14 cellular contexts compared by ENCODE assay signal in genomic region chr17:63989622-63990345, GRCh38. TPM values are rescaled to one million over a fixed set of nuclear protein-coding genes. Genes with fewer than 3 reads are reported as not detected.
A peak's percentile ranks its signal among the peaks of the same experiment; 100 is the strongest.
DNase-seq lines count a peak whose midpoint lies in the region; ATAC-seq, FAIRE-seq and TF ChIP-seq lines count a peak whose summit lies in the region.
"Had no signal": no experiment of that assay in that cellular context is flagged by ENCODE, and none has a peak within 500 bp of the region (broad histone marks: within the 10 kb centered on the region; RNA-seq: fewer than 3 reads in every experiment).

No MANE protein-coding gene starts in this region.

- H2AFZ ChIP-seq in HepG2 (ENCODE audit: low read length), result no peak overlapping the region

- H4K20me1 ChIP-seq in HepG2 (ENCODE audit: insufficient read depth, low read length), result no peaks in the 10 kb centered on the region

- no peak for TF ChIP-seq CTCF in HepG2 (CRISPR knock-in tag; IDR thresholded peaks at IDR 0.05)
- TF ChIP-seq CTCF in omental fat pad (IDR thresholded peaks at IDR 0.05), result no peak
- TF ChIP-seq CTCF in lower leg skin (IDR thresholded peaks at IDR 0.05), result no peak

- DNase-seq in T-helper 1 cell (no peak), SJCRH30 (no peak), HepG2 (ENCODE audit: low spot score) (no peak), omental fat pad (ENCODE audit: low spot score) (no peak), UCSD-AML1 (lab: John Stamatoyannopoulos, UW; ENCODE audit: unreplicated experiment) (no peak), lower leg skin (ENCODE audit: low spot score in 2 of 2) (no peak)

- H3K27ac ChIP-seq in SJCRH30, result peak overlapping the region; percentile 97
- no peak overlapping the region for H3K27ac ChIP-seq in HepG2 (ENCODE audit: extremely low read length, insufficient read depth, low read length)
- H3K27ac ChIP-seq in skeletal muscle tissue (ENCODE audit: low read depth, low read length), result peak overlapping the region; percentile 100

- H3K4me3 ChIP-seq in SJCRH30 (peak overlapping the region; percentile 87), HepG2 (replicated peaks in 1 of 3; ENCODE audit: insufficient read depth in 1 of 3, low read depth in 2 of 3, low read length in 3 of 3) (peak overlapping the region in 1 of 3 experiments; percentile 31; a peak in 1 of 6 replicates), skeletal muscle tissue (ENCODE audit: low read length in 3 of 3) (peak overlapping the region; percentile 87 to 93 (median 88)), lower leg skin (ENCODE audit: low read depth, poor library complexity, severe bottlenecking) (no peak overlapping the region)

- TF ChIP-seq EP300 in HepG2 (IDR thresholded peaks at IDR 0.05; ENCODE audit: low read depth in 2 of 2, low read length in 2 of 2) (no peak), HepG2 (CRISPR knock-in tag; IDR thresholded peaks at IDR 0.05; ENCODE audit: borderline replicate concordance) (no peak)

- H3K36me3 ChIP-seq in SJCRH30, result no peaks in the 10 kb centered on the region
- H3K36me3 ChIP-seq in HepG2 (replicated peaks in 1 of 2; ENCODE audit: control insufficient read depth in 1 of 2, insufficient read depth in 2 of 2, low read length in 2 of 2), result no peaks in the 10 kb centered on the region
- peaks cover 0 to 2% (median 0%) of the 10 kb centered on the region in 3 donors for H3K36me3 ChIP-seq in skeletal muscle tissue (ENCODE audit: control insufficient read depth in 3 of 3, insufficient read depth in 3 of 3, low read length in 3 of 3)

- no peak for FAIRE-seq in HepG2 (lab: Jason Lieb, UNC)
- FAIRE-seq: A204.1, colon had no signal

- WGBS in HepG2 (ENCODE audit: low lambda C conversion rate), result 70% methylated on average over 21 of the region's 21 CpGs
- WGBS in lower leg skin, 2 donors, result 79% methylated on average over 21 of the region's 21 CpGs

- H3K9ac ChIP-seq in HepG2 (ENCODE audit: insufficient read depth, low read depth, low read length) (no peak overlapping the region), skeletal muscle tissue (ENCODE audit: low read depth in 1 of 3, low read length in 3 of 3) (peak overlapping the region; percentile 93 to 100 (median 99))
- H3K9ac ChIP-seq: SK-N-SH had no signal

- H3K79me2 ChIP-seq in HepG2 (ENCODE audit: insufficient read depth, low read length), result no peaks in the 10 kb centered on the region

- TF ChIP-seq POLR2A in HepG2 (IDR thresholded peaks at IDR 0.05; ENCODE audit: insufficient read depth in 1 of 2, low read depth in 2 of 2, low read length in 2 of 2) (no peak), lower leg skin (IDR thresholded peaks at IDR 0.05) (no peak)

- peaks cover 40% of the 10 kb centered on the region for H3K4me1 Mint-ChIP-seq in T-helper 1 cell treated with Interleukin-12 subunit alpha and Interleukin-12 subunit beta and Interleukin-4 antibody, amounts not matched to agents 30 μg/mL and 1 μg/mL, for 36 hours (ENCODE audit: low read depth)

- H3K27me3 Mint-ChIP-seq in T-helper 1 cell treated with Interleukin-12 subunit alpha and Interleukin-12 subunit beta and Interleukin-4 antibody, amounts not matched to agents 30 μg/mL and 1 μg/mL, for 36 hours (ENCODE audit: low read depth), result peaks cover 14% of the 10 kb centered on the region

- H3K4me1 ChIP-seq in SJCRH30 (peaks cover 35% of the 10 kb centered on the region), HepG2 (ENCODE audit: insufficient read depth, low read length) (peaks cover 27% of the 10 kb centered on the region), skeletal muscle tissue (ENCODE audit: control insufficient read depth in 3 of 3, insufficient read depth in 3 of 3, low read length in 3 of 3) (peaks cover 40 to 46% (median 44%) of the 10 kb centered on the region in 3 donors)

- H3K36me3 Mint-ChIP-seq in T-helper 1 cell treated with Interleukin-12 subunit alpha and Interleukin-12 subunit beta and Interleukin-4 antibody, amounts not matched to agents 30 μg/mL and 1 μg/mL, for 36 hours (ENCODE audit: low read depth), result no peaks in the 10 kb centered on the region

- in situ Hi-C loops in HepG2 (cut with HindIII; ENCODE audit: extremely low pct_ligation_motif_present, low pct_unique_long_range_greater_than_20kb), result no loop called here

- BruUV-seq in HepG2 (replicated peaks; lab: Mats Ljungman, UMichigan), result no TSS peak

- peak overlapping the region; percentile 38 for H3K4me3 Mint-ChIP-seq in T-helper 1 cell treated with Interleukin-12 subunit alpha and Interleukin-12 subunit beta and Interleukin-4 antibody, amounts not matched to agents 30 μg/mL and 1 μg/mL, for 36 hours

- H3K27ac Mint-ChIP-seq in T-helper 1 cell treated with Interleukin-12 subunit alpha and Interleukin-12 subunit beta and Interleukin-4 antibody, amounts not matched to agents 30 μg/mL and 1 μg/mL, for 36 hours, result peak overlapping the region; percentile 43

- TF ChIP-seq RAD21 in HepG2 (CRISPR knock-in tag; IDR thresholded peaks at IDR 0.05), result no peak

- peak overlapping the region; percentile 57 for H3K4me2 ChIP-seq in HepG2 (ENCODE audit: low read depth, low read length)
- H3K4me2 ChIP-seq: SK-N-SH had no signal

- no peaks in the 10 kb centered on the region for H3K9me3 ChIP-seq in SJCRH30 (replicated peaks)
- no peaks in the 10 kb centered on the region for H3K9me3 ChIP-seq in HepG2 (ENCODE audit: low read length)
- no peaks in the 10 kb centered on the region for H3K9me3 ChIP-seq in skeletal muscle tissue (ENCODE audit: control insufficient read depth in 3 of 3, low read length in 3 of 3)
- H3K9me3 ChIP-seq: SK-N-SH had no signal

- ATAC-seq in HepG2 (no peak), omental fat pad (ENCODE audit: low FRiP score) (no peak)

- POLR2A ChIA-PET in HepG2 (lab: Yijun Ruan, JAX), result no interaction called here

- intact Hi-C loops in HepG2 (cut with micrococcal nuclease; ENCODE audit: unreplicated experiment), result loop anchor here (5.0 kb wide), 1 partner anchor 72 kb away; the partner anchor contains the start of gene GH1
- intact Hi-C loops in lower leg skin (cut with DNase I; ENCODE audit: low total_unique reads), result no loop called here

- no peaks in the 10 kb centered on the region for H3K27me3 ChIP-seq in SJCRH30
- peaks cover 16 to 48% of the 10 kb centered on the region in 2 experiments; a peak in 4 of 5 replicates for H3K27me3 ChIP-seq in HepG2 (ENCODE audit: control insufficient read depth in 1 of 2, insufficient read depth in 2 of 2, low read length in 2 of 2)
- peaks cover 0 to 4% (median 0%) of the 10 kb centered on the region in 3 donors for H3K27me3 ChIP-seq in skeletal muscle tissue (ENCODE audit: control insufficient read depth in 3 of 3, insufficient read depth in 3 of 3, low read length in 3 of 3)

- no peaks in the 10 kb centered on the region for H3K9me3 Mint-ChIP-seq in T-helper 1 cell treated with Interleukin-12 subunit alpha and Interleukin-12 subunit beta and Interleukin-4 antibody, amounts not matched to agents 30 μg/mL and 1 μg/mL, for 36 hours

- CTCF ChIA-PET in HepG2 (lab: Yijun Ruan, JAX; ENCODE audit: low intra/inter-chr PET ratio, low total read pairs), result interaction anchor here (0.6 to 2.5 kb wide), 3 partner anchors 43 to 77 kb away, joined by 3 to 27 read pairs (median 6); partner anchors contain the start of gene GH1

RNA-seq across cellular contexts. Expression of gene PRR29, which starts 8.4 kb away (rescaled TPM):
- 0.12 TPM in 1 of 2 replicates, not detected in the other for total RNA-seq in SJCRH30 (2014; rRNA removed; shearing (Covaris generic))
- total RNA-seq in HepG2 (2016; rRNA removed; fragmentation: Illumina TruSeq; extraction: Trizol), result 0.07 and 0.11 TPM in 2 replicates
- not detected in 2 replicates for total RNA-seq in HepG2 (2016; cell fraction: cytosol; rRNA removed; fragmentation: Illumina TruSeq; extraction: Trizol; ENCODE audit: low read depth)
- 0.19 TPM in 1 of 2 replicates, not detected in the other for total RNA-seq in HepG2 (2016; cell fraction: insoluble cytoplasmic fraction; rRNA removed; fragmentation: Illumina TruSeq; extraction: Trizol)
- total RNA-seq in HepG2 (2016; cell fraction: membrane; rRNA removed; fragmentation: Illumina TruSeq; extraction: Trizol), result 0.06 and 0.14 TPM in 2 replicates
- total RNA-seq in HepG2 (2016; cell fraction: nucleus; rRNA removed; fragmentation: Illumina TruSeq; extraction: Trizol), result not detected in 2 replicates
- polyA plus RNA-seq in HepG2 (2011; rRNA removed), result 0.08 and 0.20 TPM in 2 replicates
- 0.06 and 0.07 TPM in 2 replicates for polyA plus RNA-seq in HepG2 (2011; cell fraction: cytosol; rRNA removed)
- 0.73 and 0.96 TPM in 2 replicates for polyA plus RNA-seq in HepG2 (2011; cell fraction: nucleus; rRNA removed)
- 0.21 and 0.40 TPM in 2 replicates for polyA plus RNA-seq in HepG2 (2012)
- 0.10 and 0.11 TPM in 2 replicates for polyA plus RNA-seq in HepG2 (2016; cell fraction: cytosol; fragmentation: Illumina TruSeq; extraction: Trizol; ENCODE audit: low read depth)
- 0.23 TPM in 1 of 2 replicates, not detected in the other for polyA plus RNA-seq in HepG2 (2016; cell fraction: insoluble cytoplasmic fraction; fragmentation: Illumina TruSeq; extraction: Trizol; ENCODE audit: low read depth)
- polyA plus RNA-seq in HepG2 (2016; cell fraction: membrane; fragmentation: Illumina TruSeq; extraction: Trizol; ENCODE audit: low read depth), result not detected in 2 replicates
- not detected in 2 replicates for polyA plus RNA-seq in HepG2 (2016; cell fraction: nucleus; fragmentation: Illumina TruSeq; extraction: Trizol; ENCODE audit: insufficient read depth, low read depth)
- 0.16 TPM in 1 of 2 replicates, not detected in the other for polyA minus RNA-seq in HepG2 (2011; rRNA and poly(A)+ RNA removed; ENCODE audit: low replicate concordance)
- polyA minus RNA-seq in HepG2 (2011; cell fraction: cytosol; rRNA and poly(A)+ RNA removed), result not detected in 2 replicates
- 0.26 and 0.37 TPM in 2 replicates for polyA minus RNA-seq in HepG2 (2011; cell fraction: nucleus; rRNA and poly(A)+ RNA removed)
- not detected for total RNA-seq in skeletal muscle tissue
- 1 to 10 TPM in 1 of 4 donors, under 1 TPM in 3; 0.19 to 1.1 (median 0.55) TPM for total RNA-seq in omental fat pad
- total RNA-seq in lower leg skin, result under 1 TPM in 1 of 4 donors, not detected in 3; 0.17 TPM
- total RNA-seq: LHCN-M2, NCI-H460 had no signal

RNA-seq across cellular contexts. Expression of gene SCN4A, which starts 17.1 kb away (rescaled TPM):
- 12.4 and 14.3 TPM in 2 replicates for total RNA-seq in SJCRH30 (2014; rRNA removed; shearing (Covaris generic))
- 0.02 TPM in 1 of 2 replicates, not detected in the other for total RNA-seq in HepG2 (2016; rRNA removed; fragmentation: Illumina TruSeq; extraction: Trizol)
- total RNA-seq in HepG2 (2016; cell fraction: cytosol; rRNA removed; fragmentation: Illumina TruSeq; extraction: Trizol; ENCODE audit: low read depth), result not detected in 2 replicates
- not detected in 2 replicates for total RNA-seq in HepG2 (2016; cell fraction: insoluble cytoplasmic fraction; rRNA removed; fragmentation: Illumina TruSeq; extraction: Trizol)
- not detected in 2 replicates for total RNA-seq in HepG2 (2016; cell fraction: membrane; rRNA removed; fragmentation: Illumina TruSeq; extraction: Trizol)
- not detected in 2 replicates for total RNA-seq in HepG2 (2016; cell fraction: nucleus; rRNA removed; fragmentation: Illumina TruSeq; extraction: Trizol)
- polyA plus RNA-seq in HepG2 (2011; rRNA removed), result 0.03 and 0.04 TPM in 2 replicates
- polyA plus RNA-seq in HepG2 (2011; cell fraction: cytosol; rRNA removed), result 0.01 TPM in 2 replicates
- 0.07 and 0.13 TPM in 2 replicates for polyA plus RNA-seq in HepG2 (2011; cell fraction: nucleus; rRNA removed)
- polyA plus RNA-seq in HepG2 (2012), result 0.03 and 0.12 TPM in 2 replicates
- not detected in 2 replicates for polyA plus RNA-seq in HepG2 (2016; cell fraction: cytosol; fragmentation: Illumina TruSeq; extraction: Trizol; ENCODE audit: low read depth)
- not detected in 2 replicates for polyA plus RNA-seq in HepG2 (2016; cell fraction: insoluble cytoplasmic fraction; fragmentation: Illumina TruSeq; extraction: Trizol; ENCODE audit: low read depth)
- polyA plus RNA-seq in HepG2 (2016; cell fraction: membrane; fragmentation: Illumina TruSeq; extraction: Trizol; ENCODE audit: low read depth), result not detected in 2 replicates
- not detected in 2 replicates for polyA plus RNA-seq in HepG2 (2016; cell fraction: nucleus; fragmentation: Illumina TruSeq; extraction: Trizol; ENCODE audit: insufficient read depth, low read depth)
- polyA minus RNA-seq in HepG2 (2011; rRNA and poly(A)+ RNA removed; ENCODE audit: low replicate concordance), result 0.38 and 4.1 TPM in 2 replicates
- not detected in 2 replicates for polyA minus RNA-seq in HepG2 (2011; cell fraction: cytosol; rRNA and poly(A)+ RNA removed)
- polyA minus RNA-seq in HepG2 (2011; cell fraction: nucleus; rRNA and poly(A)+ RNA removed), result 0.26 and 0.37 TPM in 2 replicates
- total RNA-seq in skeletal muscle tissue, result 32.9 TPM
- 10 to 100 TPM in 3 of 4 donors, 1 to 10 TPM in 1; 7.0 to 43.3 (median 15.1) TPM for total RNA-seq in omental fat pad
- 1 to 10 TPM in 1 of 4 donors, under 1 TPM in 3; 0.80 to 1.5 (median 0.81) TPM for total RNA-seq in lower leg skin
- total RNA-seq: epithelial cell of proximal tubule had no signal
- polyA plus RNA-seq: SK-N-SH had no signal

RNA-seq across cellular contexts. Expression of gene ICAM2, which starts 30.6 kb away (rescaled TPM):
- total RNA-seq in SJCRH30 (2014; rRNA removed; shearing (Covaris generic)), result 0.33 and 0.43 TPM in 2 replicates
- total RNA-seq in HepG2 (2016; rRNA removed; fragmentation: Illumina TruSeq; extraction: Trizol), result 7.9 and 10.9 TPM in 2 replicates
- 4.1 and 5.7 TPM in 2 replicates for total RNA-seq in HepG2 (2016; cell fraction: cytosol; rRNA removed; fragmentation: Illumina TruSeq; extraction: Trizol; ENCODE audit: low read depth)
- 9.4 and 10.9 TPM in 2 replicates for total RNA-seq in HepG2 (2016; cell fraction: insoluble cytoplasmic fraction; rRNA removed; fragmentation: Illumina TruSeq; extraction: Trizol)
- 8.3 and 9.3 TPM in 2 replicates for total RNA-seq in HepG2 (2016; cell fraction: membrane; rRNA removed; fragmentation: Illumina TruSeq; extraction: Trizol)
- total RNA-seq in HepG2 (2016; cell fraction: nucleus; rRNA removed; fragmentation: Illumina TruSeq; extraction: Trizol), result 7.4 and 8.7 TPM in 2 replicates
- 20.8 and 21.4 TPM in 2 replicates for polyA plus RNA-seq in HepG2 (2011; rRNA removed)
- 25.1 and 29.5 TPM in 2 replicates for polyA plus RNA-seq in HepG2 (2011; cell fraction: cytosol; rRNA removed)
- polyA plus RNA-seq in HepG2 (2011; cell fraction: nucleus; rRNA removed), result 10.1 and 10.2 TPM in 2 replicates
- 6.0 and 8.9 TPM in 2 replicates for polyA plus RNA-seq in HepG2 (2012)
- 3.9 and 5.8 TPM in 2 replicates for polyA plus RNA-seq in HepG2 (2016; cell fraction: cytosol; fragmentation: Illumina TruSeq; extraction: Trizol; ENCODE audit: low read depth)
- polyA plus RNA-seq in HepG2 (2016; cell fraction: insoluble cytoplasmic fraction; fragmentation: Illumina TruSeq; extraction: Trizol; ENCODE audit: low read depth), result 7.5 and 8.3 TPM in 2 replicates
- 5.9 and 6.9 TPM in 2 replicates for polyA plus RNA-seq in HepG2 (2016; cell fraction: membrane; fragmentation: Illumina TruSeq; extraction: Trizol; ENCODE audit: low read depth)
- 11.9 and 12.3 TPM in 2 replicates for polyA plus RNA-seq in HepG2 (2016; cell fraction: nucleus; fragmentation: Illumina TruSeq; extraction: Trizol; ENCODE audit: insufficient read depth, low read depth)
- polyA minus RNA-seq in HepG2 (2011; rRNA and poly(A)+ RNA removed; ENCODE audit: low replicate concordance), result 1.3 and 35.6 TPM in 2 replicates
- 6.6 and 7.4 TPM in 2 replicates for polyA minus RNA-seq in HepG2 (2011; cell fraction: cytosol; rRNA and poly(A)+ RNA removed)
- 4.2 and 7.6 TPM in 2 replicates for polyA minus RNA-seq in HepG2 (2011; cell fraction: nucleus; rRNA and poly(A)+ RNA removed)
- total RNA-seq in skeletal muscle tissue, result 43.3 TPM
- total RNA-seq in omental fat pad, result 100 to 1,000 TPM in 3 of 4 donors, 10 to 100 TPM in 1; 57.7 to 252 (median 137) TPM
- 10 to 100 TPM; 11.5 to 26.8 (median 19.9) TPM for total RNA-seq in lower leg skin
- total RNA-seq: NCI-H460 had no signal

RNA-seq across cellular contexts. Expression of gene CD79B, which starts 57.7 kb away (rescaled TPM):
- total RNA-seq in SJCRH30 (2014; rRNA removed; shearing (Covaris generic)), result 0.48 and 1.2 TPM in 2 replicates
- total RNA-seq in HepG2 (2016; rRNA removed; fragmentation: Illumina TruSeq; extraction: Trizol) (not detected in 2 replicates), skeletal muscle tissue (2.1 TPM), omental fat pad (10 to 100 TPM in 1 of 4 donors, 1 to 10 TPM in 3; 4.0 to 15.8 (median 6.0) TPM), lower leg skin (1 to 10 TPM in 3 of 4 donors, under 1 TPM in 1; 0.72 to 5.8 (median 3.5) TPM)
- total RNA-seq in HepG2 (2016; cell fraction: cytosol; rRNA removed; fragmentation: Illumina TruSeq; extraction: Trizol; ENCODE audit: low read depth), result not detected in 2 replicates
- 0.54 TPM in 1 of 2 replicates, not detected in the other for total RNA-seq in HepG2 (2016; cell fraction: insoluble cytoplasmic fraction; rRNA removed; fragmentation: Illumina TruSeq; extraction: Trizol)
- total RNA-seq in HepG2 (2016; cell fraction: membrane; rRNA removed; fragmentation: Illumina TruSeq; extraction: Trizol), result not detected in 2 replicates
- total RNA-seq in HepG2 (2016; cell fraction: nucleus; rRNA removed; fragmentation: Illumina TruSeq; extraction: Trizol), result not detected in 2 replicates
- polyA plus RNA-seq in HepG2 (2011; rRNA removed), result 0.21 TPM in 1 of 2 replicates, not detected in the other
- 0.19 and 0.55 TPM in 2 replicates for polyA plus RNA-seq in HepG2 (2011; cell fraction: cytosol; rRNA removed)
- not detected in 2 replicates for polyA plus RNA-seq in HepG2 (2011; cell fraction: nucleus; rRNA removed)
- 0.20 TPM in 1 of 2 replicates, not detected in the other for polyA plus RNA-seq in HepG2 (2012)
- polyA plus RNA-seq in HepG2 (2016; cell fraction: cytosol; fragmentation: Illumina TruSeq; extraction: Trizol; ENCODE audit: low read depth), result not detected in 2 replicates
- polyA plus RNA-seq in HepG2 (2016; cell fraction: insoluble cytoplasmic fraction; fragmentation: Illumina TruSeq; extraction: Trizol; ENCODE audit: low read depth), result not detected in 2 replicates
- not detected in 2 replicates for polyA plus RNA-seq in HepG2 (2016; cell fraction: membrane; fragmentation: Illumina TruSeq; extraction: Trizol; ENCODE audit: low read depth)
- polyA plus RNA-seq in HepG2 (2016; cell fraction: nucleus; fragmentation: Illumina TruSeq; extraction: Trizol; ENCODE audit: insufficient read depth, low read depth), result not detected in 2 replicates
- polyA minus RNA-seq in HepG2 (2011; rRNA and poly(A)+ RNA removed; ENCODE audit: low replicate concordance), result not detected in 2 replicates
- not detected in 2 replicates for polyA minus RNA-seq in HepG2 (2011; cell fraction: cytosol; rRNA and poly(A)+ RNA removed)
- not detected in 2 replicates for polyA minus RNA-seq in HepG2 (2011; cell fraction: nucleus; rRNA and poly(A)+ RNA removed)
- total RNA-seq: epithelial cell of proximal tubule, LHCN-M2, NCI-H460 had no signal
